Comparison of ENCODE assay signal across 27 cellular contexts in the genomic region with DNA sequence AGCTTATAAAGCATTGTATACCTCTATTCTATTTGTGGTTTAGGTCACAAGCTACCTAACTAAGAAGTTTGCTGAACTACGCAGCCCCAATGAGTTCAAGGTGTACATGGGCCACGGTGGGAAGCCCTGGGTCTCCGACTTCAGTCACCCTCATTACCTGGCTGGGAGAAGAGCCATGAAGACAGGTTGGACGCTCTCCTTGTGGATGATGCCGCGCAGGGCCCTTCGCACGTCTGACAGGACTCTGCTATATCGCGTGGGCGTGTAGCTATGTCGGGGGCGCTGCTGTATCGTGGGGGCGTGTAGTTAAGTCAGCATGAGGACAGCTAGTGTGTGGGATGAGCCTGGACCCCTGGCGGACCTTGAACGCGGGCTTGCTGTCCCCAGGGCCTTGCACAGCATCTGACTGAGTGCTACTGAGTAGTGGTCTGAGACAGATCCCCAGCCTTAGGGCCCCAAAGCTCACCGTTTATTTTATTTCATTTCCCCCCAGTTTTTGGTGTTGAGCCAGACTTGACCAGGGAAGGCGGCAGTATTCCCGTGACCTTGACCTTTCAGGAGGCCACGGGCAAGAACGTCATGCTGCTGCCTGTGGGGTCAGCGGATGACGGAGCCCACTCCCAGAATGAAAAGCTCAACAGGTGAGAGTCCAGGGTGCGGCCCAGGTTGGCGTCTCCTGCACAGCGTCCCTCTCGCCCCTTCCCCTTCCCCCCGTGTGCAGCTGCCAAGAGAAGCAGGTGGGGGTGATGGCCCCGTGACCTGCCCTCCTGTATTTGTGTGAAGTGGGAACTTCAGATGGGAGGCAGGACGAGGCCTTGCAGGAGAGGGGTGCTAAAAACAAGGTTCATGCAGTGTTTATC. TPM values are rescaled to one million over a fixed set of nuclear protein-coding genes. Genes with fewer than 3 reads are reported as not detected.
A peak's percentile ranks its signal among the peaks of the same experiment; 100 is the strongest.
DNase-seq lines count a peak whose midpoint lies in the region; FAIRE-seq and TF ChIP-seq lines count a peak whose summit lies in the region.
"Had no signal": no experiment of that assay in that cellular context is flagged by ENCODE, and none has a peak within 500 bp of the region (broad histone marks: within the 10 kb centered on the region; RNA-seq: fewer than 3 reads in every experiment).

No MANE protein-coding gene starts in this region.

- H3K14ac ChIP-seq in H9 (ENCODE audit: insufficient read depth, low read length): no peak overlapping the region

- no peak overlapping the region for H2AFZ ChIP-seq in H9 (ENCODE audit: low read length)

- no peak for DNase-seq in D721Med (ENCODE audit: insufficient read length, low spot score)
- peak; percentile 21 for DNase-seq in H9
- peak; percentile 55 for DNase-seq in coronary artery (ENCODE audit: low spot score)
- DNase-seq in posterior vena cava (ENCODE audit: low spot score): peak; percentile 68
- DNase-seq in CD14-positive monocyte (ENCODE audit: low spot score): no peak
- no peak for DNase-seq in WERI-Rb-1
- DNase-seq in Caco-2: no peak
- no peak for DNase-seq in NCI-H187 treated with DMSO at 0.1 percent for 48 hours (lab: John Stamatoyannopoulos, UW)
- DNase-seq: C1 segment of cervical spinal cord; CD8-positive, alpha-beta T cell; DMS79 treated with DMSO at 0.1 percent for 48 hours; GF-D8; IMR-90; MM.1S; NCI-H1694; NCI-H2081; NCI-H2227 treated with DMSO at 0.1 percent for 48 hours; NCI-H526 treated with DMSO at 0.1 percent for 48 hours; SHP77 treated with DMSO at 0.1 percent for 48 hours had no signal

- no peaks in the 10 kb centered on the region for H3K79me1 ChIP-seq in H9 (ENCODE audit: insufficient read depth, low read depth, low read length, poor library complexity, severe bottlenecking)

- no peak overlapping the region for H2BK120ac ChIP-seq in H9 (ENCODE audit: low read depth, low read length, poor library complexity, severe bottlenecking)

- H2BK20ac ChIP-seq in H9 (ENCODE audit: low read depth, low read length, poor library complexity, severe bottlenecking): no peak overlapping the region

- H3K4me1 Mint-ChIP-seq in H9 (peaks cover 0 to 5% of the 10 kb centered on the region in 2 experiments; a peak in 1 of 4 replicates), CD14-positive monocyte (peaks cover 9% of the 10 kb centered on the region), Caco-2 (ENCODE audit: low read depth, unreplicated experiment) (peaks cover 6% of the 10 kb centered on the region)

- no peak overlapping the region for H3K4me3 Mint-ChIP-seq in H9
- no peak overlapping the region for H3K4me3 Mint-ChIP-seq in CD14-positive monocyte
- no peak overlapping the region for H3K4me3 Mint-ChIP-seq in Caco-2 (ENCODE audit: unreplicated experiment)
- H3K4me3 Mint-ChIP-seq: CD8-positive, alpha-beta T cell had no signal

- intact Hi-C loops in posterior vena cava (cut with DNase I) (no loop called here), CD14-positive monocyte (cut with micrococcal nuclease) (no loop called here), Caco-2 (cut with micrococcal nuclease; ENCODE audit: unreplicated experiment) (no loop called here)

- no peak overlapping the region for H3K4ac ChIP-seq in H9 (ENCODE audit: low read depth, low read length)

- H2BK12ac ChIP-seq in H9 (ENCODE audit: insufficient read length, low read depth, low read length): no peak overlapping the region

- CTCF ChIA-PET in Caco-2 (lab: Charles Lee): no interaction called here

- no peak overlapping the region for H3K23ac ChIP-seq in H9 (ENCODE audit: insufficient read length, low read depth, low read length)

- H3T11ph ChIP-seq in H9 (ENCODE audit: low read length): no peak overlapping the region

- H3K9me3 ChIP-seq in H9 (ENCODE audit: control insufficient read depth, low read depth, low read length): no peaks in the 10 kb centered on the region
- no peaks in the 10 kb centered on the region for H3K9me3 ChIP-seq in WERI-Rb-1 (ENCODE audit: severe bottlenecking)
- H3K9me3 ChIP-seq in Caco-2: no peaks in the 10 kb centered on the region

- H4K91ac ChIP-seq in H9 (ENCODE audit: insufficient read length, low read depth, low read length): no peak overlapping the region

- H3K27me3 ChIP-seq in H9 (ENCODE audit: insufficient read depth, low read length): no peaks in the 10 kb centered on the region
- no peaks in the 10 kb centered on the region for H3K27me3 ChIP-seq in WERI-Rb-1 (ENCODE audit: insufficient read depth, low read depth, severe bottlenecking)
- H3K27me3 ChIP-seq in Caco-2 (replicated peaks; ENCODE audit: control insufficient read depth, insufficient read depth, low read length): no peaks in the 10 kb centered on the region

- BruUV-seq in Caco-2 (replicated peaks; lab: Mats Ljungman, UMichigan): no TSS peak

- peak; percentile 46 for FAIRE-seq in D721Med (lab: Jason Lieb, UNC)
- FAIRE-seq: GM12892, GM19239, HTR-8/SVneo had no signal

- no peak overlapping the region for H4K5ac ChIP-seq in H9 (ENCODE audit: insufficient read length, low read depth, low read length)

- H3K36me3 ChIP-seq in WERI-Rb-1: peaks cover 72% of the 10 kb centered on the region
- H3K36me3 ChIP-seq in Caco-2 (ENCODE audit: control insufficient read depth, insufficient read depth, low read length): no peaks in the 10 kb centered on the region; the same call in 1 of the 2 replicates

- no peak overlapping the region for H3K9ac ChIP-seq in H9 (ENCODE audit: extremely low read depth, insufficient read length, low read length)
- H3K9ac ChIP-seq: KMS-11 had no signal

- no peak overlapping the region for H3K4me3 ChIP-seq in coronary artery
- no peak overlapping the region for H3K4me3 ChIP-seq in WERI-Rb-1 (ENCODE audit: low read depth, low read length)
- no peak overlapping the region for H3K4me3 ChIP-seq in Caco-2 (ENCODE audit: low read depth, low read length)

- H4K20me1 ChIP-seq in H9 (ENCODE audit: control insufficient read depth, insufficient read depth, insufficient read length): no peaks in the 10 kb centered on the region

- H3K27ac ChIP-seq in H9 (ENCODE audit: insufficient read length, low read depth, low read length): no peak overlapping the region
- H3K27ac ChIP-seq in coronary artery: no peak overlapping the region
- H3K27ac ChIP-seq in WERI-Rb-1: no peak overlapping the region
- H3K27ac ChIP-seq: KMS-11, RWPE1 had no signal

- H3K36me3 Mint-ChIP-seq in H9 (ENCODE audit: insufficient read depth in 1 of 3, low read depth in 3 of 3): peaks cover 70 to 84% (median 82%) of the 10 kb centered on the region in 3 experiments
- peaks cover 83 to 89% of the 10 kb centered on the region in 2 donors for H3K36me3 Mint-ChIP-seq in CD14-positive monocyte
- H3K36me3 Mint-ChIP-seq in Caco-2 (ENCODE audit: insufficient read depth, unreplicated experiment): peaks cover 31% of the 10 kb centered on the region

- TF ChIP-seq CTCF in D721Med (IDR thresholded peaks at IDR 0.05; ENCODE audit: insufficient read depth, missing control alignments) (no peak), H9 (conservative IDR thresholded peaks at IDR 0.05) (no peak), coronary artery (IDR thresholded peaks at IDR 0.05) (no peak), CD14-positive monocyte (IDR thresholded peaks at IDR 0.05) (no peak), WERI-Rb-1 (IDR thresholded peaks at IDR 0.05; ENCODE audit: low read depth, low read length) (no peak), Caco-2 (IDR thresholded peaks at IDR 0.05; ENCODE audit: insufficient read depth in 1 of 2, low read depth in 1 of 2, low read length in 1 of 2, severe bottlenecking in 1 of 2, unreplicated experiment in 1 of 2) (no peak)

- no peak overlapping the region for H3K4me2 ChIP-seq in H9 (ENCODE audit: insufficient read depth, insufficient read length, low read length)
- H3K4me2 ChIP-seq: KMS-11 had no signal

- H2AK5ac ChIP-seq in H9 (ENCODE audit: insufficient read length, low read length): no peak overlapping the region

- H3K9me3 Mint-ChIP-seq in H9: peaks cover 2 to 15% of the 10 kb centered on the region in 2 experiments; a peak in 2 of 5 replicates
- no peaks in the 10 kb centered on the region for H3K9me3 Mint-ChIP-seq in CD14-positive monocyte
- no peaks in the 10 kb centered on the region for H3K9me3 Mint-ChIP-seq in Caco-2 (ENCODE audit: unreplicated experiment)
- H3K9me3 Mint-ChIP-seq: CD8-positive, alpha-beta T cell had no signal

- no peak overlapping the region for H3K27ac Mint-ChIP-seq in H9
- peak overlapping the region in 3 of 7 donors; percentile 21 to 54 (median 33) for H3K27ac Mint-ChIP-seq in CD14-positive monocyte
- H3K27ac Mint-ChIP-seq in Caco-2 (ENCODE audit: unreplicated experiment): no peak overlapping the region
- H3K27ac Mint-ChIP-seq: CD8-positive, alpha-beta T cell had no signal

- H3K18ac ChIP-seq in H9 (ENCODE audit: insufficient read length, low read depth, low read length): no peak overlapping the region

- no peak overlapping the region for H2BK5ac ChIP-seq in H9 (ENCODE audit: insufficient read length, low read length)

- POLR2A ChIA-PET in Caco-2 (lab: Charles Lee): interaction anchor here (1.9 kb wide), 1 partner anchor 23 kb away, joined by 6 read pairs; a partner anchor contains a TSS

- no CpG with 5 or more reads among the region's 32 CpGs for WGBS in H9 (ENCODE audit: extremely low coverage, insufficient read length, low lambda C conversion rate)

- H3K56ac ChIP-seq in H9 (ENCODE audit: insufficient read length, low read depth, low read length): no peak overlapping the region

- H3K27me3 Mint-ChIP-seq in H9 (ENCODE audit: low read depth): no peaks in the 10 kb centered on the region
- H3K27me3 Mint-ChIP-seq in CD14-positive monocyte (ENCODE audit: low read depth in 3 of 3): no peaks in the 10 kb centered on the region
- H3K27me3 Mint-ChIP-seq in Caco-2 (ENCODE audit: insufficient read depth, unreplicated experiment): no peaks in the 10 kb centered on the region

- H2BK15ac ChIP-seq in H9 (ENCODE audit: low read depth, low read length): no peak overlapping the region

- no peaks in the 10 kb centered on the region for H3K4me1 ChIP-seq in H9 (ENCODE audit: insufficient read depth, low read length)
- H3K4me1 ChIP-seq in Caco-2: peaks cover 33% of the 10 kb centered on the region

- H3K79me2 ChIP-seq in H9 (ENCODE audit: insufficient read depth, low read length): no peaks in the 10 kb centered on the region

- no peaks in the 10 kb centered on the region for H3K23me2 ChIP-seq in H9 (ENCODE audit: insufficient read length, low read depth, low read length, poor library complexity, severe bottlenecking)

- no peak overlapping the region for H4K8ac ChIP-seq in H9 (replicated peaks; ENCODE audit: insufficient read length, low read depth, low read length)

RNA-seq across cellular contexts. Expression of a gene that starts 15.6 kb away (rescaled TPM):
- total RNA-seq in H9 (2021): 0.29 TPM in 1 of 2 replicates, not detected in the other
- under 1 TPM in 1 of 2 donors, not detected in 1; 0.19 TPM for total RNA-seq in posterior vena cava
- not detected for polyA plus RNA-seq in CD14-positive monocyte
- total RNA-seq in Caco-2 (2022): 0.48 TPM in 1 of 2 replicates, not detected in the other
- total RNA-seq: A673, H4, IMR-90, NCI-H460 had no signal
- polyA plus RNA-seq: IMR-90 had no signal

RNA-seq across cellular contexts. Expression of a gene that starts 22.5 kb away (rescaled TPM):
- total RNA-seq in H9 (2021) (212 and 214 TPM in 2 replicates), posterior vena cava (10 to 100 TPM; 73.5 to 75.0 TPM), Caco-2 (2022) (95.1 and 113 TPM in 2 replicates)
- 100 to 1,000 TPM; 103 to 186 TPM for polyA plus RNA-seq in CD14-positive monocyte

Comparison
In these comparisons a context has a peak if more than half of its experiments do, and no peak if none do; other contexts are left out.
1. DNase-seq: peak in H9 (single experiment), coronary artery (single experiment) and posterior vena cava (single experiment); none in D721Med (single experiment), CD14-positive monocyte (single experiment), WERI-Rb-1 (single experiment), Caco-2 (0 of 2) and NCI-H187 treated with DMSO at 0.1 percent for 48 hours (single experiment).